Comparison of ENCODE assay signal across 12 cellular contexts in the genomic region with DNA sequence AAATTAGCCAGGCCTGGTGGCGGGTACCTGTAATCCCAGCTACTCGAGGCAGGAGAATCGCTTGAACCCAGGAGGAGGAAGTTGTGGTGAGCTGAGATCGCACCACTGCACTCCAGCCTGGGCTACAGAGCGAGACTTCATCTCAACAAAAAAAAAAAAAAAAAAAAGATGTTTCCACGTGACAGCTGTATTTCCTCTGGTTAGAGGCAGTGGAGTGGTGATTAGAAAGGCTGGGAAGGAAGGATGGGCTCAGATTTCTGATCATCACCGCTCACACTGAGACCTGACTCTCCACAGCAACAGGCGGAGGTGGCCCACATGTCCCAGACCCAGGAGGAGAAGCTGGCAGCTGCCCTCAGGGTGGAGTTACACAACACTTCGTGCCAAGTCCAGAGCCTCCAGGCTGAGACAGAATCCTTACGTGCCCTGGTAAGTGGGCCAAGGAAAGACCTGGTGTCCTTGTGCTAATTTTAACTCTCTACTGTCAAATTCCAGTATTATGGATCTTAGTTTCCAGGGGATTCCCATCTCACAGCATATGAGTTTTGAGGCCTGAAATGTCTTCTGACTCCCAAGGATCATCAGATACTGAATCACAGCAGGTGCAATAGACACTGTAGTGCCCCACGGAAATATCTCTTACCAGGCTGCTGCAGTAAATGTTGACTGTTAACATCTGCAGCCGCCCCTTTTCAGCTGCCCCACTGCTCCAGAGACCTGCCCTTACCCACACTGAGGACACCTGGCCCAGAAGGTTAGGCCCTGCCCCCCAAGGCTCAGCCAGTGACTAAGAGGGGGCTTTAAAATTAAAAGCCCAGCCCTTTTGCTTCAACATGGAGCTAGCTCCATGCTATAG.
A peak's percentile ranks its signal among the peaks of the same experiment; 100 is the strongest.
DNase-seq lines count a peak whose midpoint lies in the region; ATAC-seq, FAIRE-seq and TF ChIP-seq lines count a peak whose summit lies in the region.
"Had no signal": no experiment of that assay in that cellular context is flagged by ENCODE, and none has a peak within 500 bp of the region (broad histone marks: within the 10 kb centered on the region; RNA-seq: fewer than 3 reads in every experiment).

No MANE protein-coding gene starts in this region.

- no peak for DNase-seq in GM18507 (ENCODE audit: extremely low spot score, insufficient read length, low read depth)
- peak; percentile 94 for DNase-seq in OCI-LY7 (ENCODE audit: low spot score)
- DNase-seq in pancreas, result no peak
- no peak for DNase-seq in COLO829 (ENCODE audit: low spot score)
- DNase-seq in testis, result no peak
- no peak for DNase-seq in HuH-7 (ENCODE audit: low spot score)
- DNase-seq: anterior cingulate cortex, DMS79, natural killer cell had no signal

- FAIRE-seq in GM18507 (lab: Jason Lieb, UNC) (peak; percentile 69), pancreas (lab: Jason Lieb, UNC) (no peak)
- FAIRE-seq: endothelial cell of umbilical vein had no signal

- CTCF ChIA-PET in OCI-LY7 (lab: Charles Lee; ENCODE audit: unreplicated experiment), result interaction anchor here (0.6 to 2.9 kb wide), 13 partner anchors 10 to 111 kb away, joined by 3 to 14 read pairs (median 5); no protein-coding TSS in a partner anchor

- POLR2A ChIA-PET in OCI-LY7 (lab: Charles Lee), result interaction anchor here (0.6 to 10.1 kb wide), 12 partner anchors 10 to 754 kb away, joined by 3 to 176 read pairs (median 8); partner anchors contain the start of gene CDV3

- WGBS in pancreas, 2 donors, result 69% methylated on average over 12 of the region's 12 CpGs
- WGBS in testis, 2 donors, result 70 to 81% methylated on average over 8 to 12 of the region's 12 CpGs

- H3K4me2 ChIP-seq in OCI-LY7 (ENCODE audit: low read length), result peak overlapping the region; percentile 93

- no peaks in the 10 kb centered on the region for H3K9me2 ChIP-seq in OCI-LY7 (ENCODE audit: insufficient read depth, low read length)

- no peak overlapping the region for H2AFZ ChIP-seq in OCI-LY7 (ENCODE audit: low read length)

- peak overlapping the region; percentile 96 for H3K27ac ChIP-seq in OCI-LY7 (ENCODE audit: low read depth, low read length, poor library complexity, severe bottlenecking)
- no peak overlapping the region for H3K27ac ChIP-seq in pancreas
- H3K27ac ChIP-seq in testis, result no peak overlapping the region

- TF ChIP-seq CTCF in OCI-LY7 (conservative IDR thresholded peaks at IDR 0.05; ENCODE audit: low read length) (no peak), pancreas (IDR thresholded peaks at IDR 0.05) (no peak), testis (IDR thresholded peaks at IDR 0.05) (no peak)

- H3K79me2 ChIP-seq in OCI-LY7 (ENCODE audit: insufficient read depth, low read depth, low read length), result peaks cover 28% of the 10 kb centered on the region; the same call in 1 of the 2 replicates

- no peaks in the 10 kb centered on the region for H4K20me1 ChIP-seq in OCI-LY7 (ENCODE audit: insufficient read depth, low read length)

- ATAC-seq in HG02610 (IDR thresholded peaks at IDR 0.05; ENCODE audit: unreplicated experiment), result peak; percentile 27
- peak; percentile 32 to 63 (median 39) for ATAC-seq in pancreas
- ATAC-seq in GM18873 (IDR thresholded peaks at IDR 0.05; ENCODE audit: low FRiP score, unreplicated experiment), result no peak
- ATAC-seq: natural killer cell had no signal

- TF ChIP-seq POLR2A in testis (IDR thresholded peaks at IDR 0.05), result no peak

- H3K4me1 ChIP-seq in OCI-LY7 (ENCODE audit: insufficient read depth, low read length, poor library complexity, severe bottlenecking), result peaks cover 99% of the 10 kb centered on the region
- H3K4me1 ChIP-seq in pancreas, result peaks cover 8 to 19% (median 13%) of the 10 kb centered on the region in 3 donors
- H3K4me1 ChIP-seq in testis, result no peaks in the 10 kb centered on the region

- intact Hi-C loops in OCI-LY7 (cut with micrococcal nuclease; ENCODE audit: unreplicated experiment) (loop anchor here (1.0 kb wide), 4 partner anchors 9 to 107 kb away; partner anchors contain the start of gene CDV3), pancreas (cut with DNase I) (no loop called here), testis (cut with DNase I; ENCODE audit: low total_unique reads) (no loop called here)

- H3K27me3 ChIP-seq in pancreas (no peaks in the 10 kb centered on the region), testis (no peaks in the 10 kb centered on the region)

- H3K4me3 ChIP-seq in OCI-LY7 (ENCODE audit: low read depth, low read length, poor library complexity, severe bottlenecking) (peak overlapping the region; percentile 65), pancreas (no peak overlapping the region), testis (no peak overlapping the region)

- BruUV-seq in OCI-LY7 (replicated peaks; lab: Mats Ljungman, UMichigan), result TSS peak; percentile 86

- no peaks in the 10 kb centered on the region for H3K9me3 ChIP-seq in OCI-LY7 (ENCODE audit: low read length)
- H3K9me3 ChIP-seq in pancreas, result no peaks in the 10 kb centered on the region
- no peaks in the 10 kb centered on the region for H3K9me3 ChIP-seq in testis

- H3K36me3 ChIP-seq in OCI-LY7 (ENCODE audit: insufficient read depth, low read length) (no peaks in the 10 kb centered on the region), pancreas (no peaks in the 10 kb centered on the region), testis (ENCODE audit: low read depth, missing control alignments) (no peaks in the 10 kb centered on the region)
